23 cellular contexts compared by ENCODE assay signal in the genomic region with DNA sequence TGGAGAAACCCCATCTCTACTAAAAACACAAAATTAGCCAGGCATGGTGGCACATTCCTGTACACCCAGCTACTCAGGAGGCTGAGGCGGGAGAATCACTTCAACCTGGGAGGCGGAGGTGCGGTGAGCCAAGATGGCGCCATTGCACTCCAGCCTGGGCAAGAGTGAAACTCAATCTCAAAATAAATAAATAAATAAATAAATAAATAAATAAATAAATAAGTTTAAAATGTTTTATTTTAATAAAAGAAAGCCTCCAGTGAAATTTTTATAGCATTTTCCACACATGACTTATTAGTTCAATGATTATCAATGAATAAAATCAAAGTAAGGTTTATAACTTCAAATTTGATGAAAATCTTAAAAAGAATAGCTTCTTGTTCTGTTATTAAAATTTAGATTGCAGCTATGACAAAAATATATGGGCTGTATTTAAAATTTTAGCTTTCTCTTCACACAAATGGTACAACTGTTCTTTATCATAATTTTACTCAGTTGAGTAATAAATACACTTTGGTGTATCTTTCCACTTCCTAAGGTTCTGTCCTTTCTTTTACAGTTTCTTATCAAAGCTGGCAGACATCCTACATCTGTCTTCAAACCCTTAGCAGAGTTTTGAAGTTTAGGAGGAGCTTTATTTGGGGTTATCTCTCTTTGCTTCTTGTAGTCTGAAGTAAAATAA.
"Had no signal": no experiment of that assay in that cellular context is flagged by ENCODE, and none has a peak within 500 bp of the region (broad histone marks: within the 10 kb centered on the region; RNA-seq: fewer than 3 reads in every experiment).

No MANE protein-coding gene starts in this region.

- H3K36me3 ChIP-seq: gastrocnemius medialis, left lung, prostate gland, right atrium auricular region, spleen, tibial artery had no signal

- ATAC-seq: effector memory CD8-positive, alpha-beta T cell; gastrocnemius medialis; left lung; naive thymus-derived CD4-positive, alpha-beta T cell; stimulated activated memory B cell treated with anti-CD40 and anti-IgM and Interleukin-4, amounts not matched to agents 10 μg/mL and 1 μg/mL and 100 μg/mL, for 72 hours; stimulated activated naive CD8-positive, alpha-beta T cell treated with anti-CD3 and anti-CD28 coated beads, Interleukin-15, Interleukin-2, amounts not matched to agents 100 U/mL and 50 U/mL, for 24 hours had no signal

- H3K27ac Mint-ChIP-seq: effector memory CD8-positive, alpha-beta T cell; naive thymus-derived CD4-positive, alpha-beta T cell; nephron; stimulated activated memory B cell treated with anti-CD40 and anti-IgM and Interleukin-4, amounts not matched to agents 10 μg/mL and 1 μg/mL and 100 μg/mL, for 72 hours; type B pancreatic cell had no signal

- H3K27me3 Mint-ChIP-seq: effector memory CD8-positive, alpha-beta T cell; stimulated activated memory B cell treated with anti-CD40 and anti-IgM and Interleukin-4, amounts not matched to agents 10 μg/mL and 1 μg/mL and 100 μg/mL, for 72 hours; type B pancreatic cell had no signal

- H3K4me1 ChIP-seq: gastrocnemius medialis, left lung, prostate gland, right atrium auricular region, spleen, testis, tibial artery had no signal

- H3K27me3 ChIP-seq: gastrocnemius medialis, left lung, right atrium auricular region, spleen, testis, tibial artery had no signal

- H3K4me3 ChIP-seq: gastrocnemius medialis, left lung, prostate gland, right atrium auricular region, skin epidermis, spleen, testis, tibial artery had no signal

- H3K36me3 Mint-ChIP-seq: naive thymus-derived CD4-positive, alpha-beta T cell; stimulated activated memory B cell treated with anti-CD40 and anti-IgM and Interleukin-4, amounts not matched to agents 10 μg/mL and 1 μg/mL and 100 μg/mL, for 72 hours; type B pancreatic cell had no signal

- H3K9me3 ChIP-seq: gastrocnemius medialis, left lung, prostate gland, right atrium auricular region, spleen, testis, tibial artery had no signal

- H3K4me1 Mint-ChIP-seq: naive thymus-derived CD4-positive, alpha-beta T cell; nephron; stimulated activated memory B cell treated with anti-CD40 and anti-IgM and Interleukin-4, amounts not matched to agents 10 μg/mL and 1 μg/mL and 100 μg/mL, for 72 hours had no signal

- H3K4me3 Mint-ChIP-seq: effector memory CD8-positive, alpha-beta T cell; naive thymus-derived CD4-positive, alpha-beta T cell; nephron; stimulated activated memory B cell treated with anti-CD40 and anti-IgM and Interleukin-4, amounts not matched to agents 10 μg/mL and 1 μg/mL and 100 μg/mL, for 72 hours; type B pancreatic cell had no signal

- H3K9me3 Mint-ChIP-seq: effector memory CD8-positive, alpha-beta T cell; nephron; stimulated activated memory B cell treated with anti-CD40 and anti-IgM and Interleukin-4, amounts not matched to agents 10 μg/mL and 1 μg/mL and 100 μg/mL, for 72 hours had no signal

- FAIRE-seq: endometrium, keratinocyte had no signal

- H3K27ac ChIP-seq: gastrocnemius medialis, left lung, prostate gland, right atrium auricular region, skin epidermis, spleen, testis, tibial artery had no signal

- DNase-seq: cortex of kidney; effector memory CD8-positive, alpha-beta T cell; gastrocnemius medialis; head of caudate nucleus; left lung; mesenchymal stem cell; midbrain; naive thymus-derived CD4-positive, alpha-beta T cell; nucleus accumbens; spleen; stimulated activated CD4-positive, alpha-beta T cell treated with anti-CD3 and anti-CD28 coated beads, Interleukin-4, amount 100 ng/mL, for 4 hours; stimulated activated naive CD8-positive, alpha-beta T cell treated with anti-CD3 and anti-CD28 coated beads, Interleukin-15, Interleukin-2, amounts not matched to agents 100 U/mL and 50 U/mL, for 24 hours; substantia nigra; testis; tibial artery had no signal
